8 cellular contexts compared by ENCODE assay signal in genomic region chr1:213050745-213051126, GRCh38. TPM values are rescaled to one million over a fixed set of nuclear protein-coding genes. Genes with fewer than 3 reads are reported as not detected.
A peak's percentile ranks its signal among the peaks of the same experiment; 100 is the strongest.
DNase-seq lines count a peak whose midpoint lies in the region; ATAC-seq, FAIRE-seq and TF ChIP-seq lines count a peak whose summit lies in the region.

No MANE protein-coding gene starts in this region.

- POLR2A ChIA-PET in activated naive CD8-positive, alpha-beta T cell treated with anti-CD3 and anti-CD28 coated beads, Interleukin-2, amount 10 ng/mL, durations not matched to agents 7 days and 5 days (lab: Charles Lee), result interaction anchor here (0.8 to 1.8 kb wide), 6 partner anchors 9 to 42 kb away, joined by 3 to 6 read pairs (median 6); no protein-coding TSS in a partner anchor

- H3K79me2 ChIP-seq in keratinocyte (ENCODE audit: control insufficient read depth, insufficient read depth, low read length), result peaks cover 21% of the 10 kb centered on the region

- H3K4me3 ChIP-seq in keratinocyte (ENCODE audit: control insufficient read depth in 2 of 3, extremely low read depth in 1 of 3, insufficient read depth in 2 of 3, low read depth in 1 of 3, low read length in 3 of 3), result peak overlapping the region; percentile 91 to 99 (median 96)

- H3K36me3 Mint-ChIP-seq in T-helper 1 cell treated with Interleukin-12 subunit alpha and Interleukin-12 subunit beta and Interleukin-4 antibody, amounts not matched to agents 30 μg/mL and 1 μg/mL, for 36 hours (ENCODE audit: low read depth), result peaks cover 19% of the 10 kb centered on the region
- peaks cover 16% of the 10 kb centered on the region for H3K36me3 Mint-ChIP-seq in activated naive CD8-positive, alpha-beta T cell treated with anti-CD3 and anti-CD28 coated beads, Interleukin-2, amount 10 ng/mL, durations not matched to agents 7 days and 5 days

- H4K20me1 ChIP-seq in keratinocyte (ENCODE audit: control insufficient read depth, extremely low read depth, insufficient read depth, low read length), result no peaks in the 10 kb centered on the region

- dilution Hi-C loops in keratinocyte (cut with MboI; ENCODE audit: extremely low pct_ligation_motif_present, low sequenced_read_pairs), result no loop called here

- peak overlapping the region; percentile 99 for H2AFZ ChIP-seq in keratinocyte (ENCODE audit: control insufficient read depth, low read length)

- TF ChIP-seq CTCF in keratinocyte (optimal IDR thresholded peaks at IDR 0.05 in 1 of 3, IDR thresholded peaks at IDR 0.05 in 1 of 3, conservative IDR thresholded peaks at IDR 0.05 in 1 of 3; ENCODE audit: extremely low read depth in 1 of 3, insufficient read depth in 2 of 3, low read length in 3 of 3), result no peak

- H3K9me1 ChIP-seq in keratinocyte (ENCODE audit: control insufficient read depth, extremely low read depth, insufficient read depth, low read length), result no peaks in the 10 kb centered on the region

- H3K27me3 Mint-ChIP-seq in T-helper 1 cell treated with Interleukin-12 subunit alpha and Interleukin-12 subunit beta and Interleukin-4 antibody, amounts not matched to agents 30 μg/mL and 1 μg/mL, for 36 hours (ENCODE audit: low read depth), result peaks cover 16% of the 10 kb centered on the region
- H3K27me3 Mint-ChIP-seq in activated naive CD8-positive, alpha-beta T cell treated with anti-CD3 and anti-CD28 coated beads, Interleukin-2, amount 10 ng/mL, durations not matched to agents 7 days and 5 days, result peaks cover 11% of the 10 kb centered on the region

- ATAC-seq in HG03103 (IDR thresholded peaks at IDR 0.05; ENCODE audit: low read depth, unreplicated experiment), result peak; percentile 17
- peak; percentile 30 for ATAC-seq in activated naive CD8-positive, alpha-beta T cell treated with anti-CD3 and anti-CD28 coated beads, Interleukin-2, amount 10 ng/mL, durations not matched to agents 7 days and 5 days (ENCODE audit: low read depth)

- intact Hi-C loops in head of caudate nucleus (cut with DNase I), result loop anchor here (2.0 kb wide), 1 partner anchor 36 kb away; the partner anchor contains the start of gene ANGEL2

- H3K27ac Mint-ChIP-seq in T-helper 1 cell treated with Interleukin-12 subunit alpha and Interleukin-12 subunit beta and Interleukin-4 antibody, amounts not matched to agents 30 μg/mL and 1 μg/mL, for 36 hours, result peak overlapping the region; percentile 88
- peak overlapping the region; percentile 92 for H3K27ac Mint-ChIP-seq in activated naive CD8-positive, alpha-beta T cell treated with anti-CD3 and anti-CD28 coated beads, Interleukin-2, amount 10 ng/mL, durations not matched to agents 7 days and 5 days

- H3K27me3 ChIP-seq in keratinocyte (ENCODE audit: control insufficient read depth, extremely low read depth, insufficient read depth, low read length), result no peaks in the 10 kb centered on the region

- peak overlapping the region; percentile 80 for H3K9ac ChIP-seq in keratinocyte (ENCODE audit: control insufficient read depth, extremely low read depth, insufficient read depth, low read length)

- peak overlapping the region; percentile 99 for H3K4me3 Mint-ChIP-seq in T-helper 1 cell treated with Interleukin-12 subunit alpha and Interleukin-12 subunit beta and Interleukin-4 antibody, amounts not matched to agents 30 μg/mL and 1 μg/mL, for 36 hours
- H3K4me3 Mint-ChIP-seq in activated naive CD8-positive, alpha-beta T cell treated with anti-CD3 and anti-CD28 coated beads, Interleukin-2, amount 10 ng/mL, durations not matched to agents 7 days and 5 days, result peak overlapping the region; percentile 95

- no peak for DNase-seq in T-helper 1 cell
- DNase-seq in activated naive CD8-positive, alpha-beta T cell treated with anti-CD3 and anti-CD28 coated beads, Interleukin-2, amount 10 ng/mL, durations not matched to agents 7 days and 5 days, result no peak
- no peak for DNase-seq in keratinocyte (ENCODE audit: low read depth, low spot score)
- DNase-seq in head of caudate nucleus, result no peak
- DNase-seq in Kasumi-1 (lab: John Stamatoyannopoulos, UW), result no peak

- H3K4me1 ChIP-seq in keratinocyte (ENCODE audit: control insufficient read depth, extremely low read depth, insufficient read depth, low read length), result peaks cover 23% of the 10 kb centered on the region

- H3K4me1 Mint-ChIP-seq in T-helper 1 cell treated with Interleukin-12 subunit alpha and Interleukin-12 subunit beta and Interleukin-4 antibody, amounts not matched to agents 30 μg/mL and 1 μg/mL, for 36 hours (ENCODE audit: low read depth), result peaks cover 28% of the 10 kb centered on the region
- H3K4me1 Mint-ChIP-seq in activated naive CD8-positive, alpha-beta T cell treated with anti-CD3 and anti-CD28 coated beads, Interleukin-2, amount 10 ng/mL, durations not matched to agents 7 days and 5 days, result peaks cover 24% of the 10 kb centered on the region

- no peak for FAIRE-seq in keratinocyte (lab: Jason Lieb, UNC)

- peak overlapping the region; percentile 78 for H3K27ac ChIP-seq in keratinocyte (ENCODE audit: control insufficient read depth, insufficient read depth, low read length)
- H3K27ac ChIP-seq in temporal lobe (ENCODE audit: low read depth, low read length), result peak overlapping the region; percentile 76

- H3K4me2 ChIP-seq in keratinocyte (ENCODE audit: control insufficient read depth, extremely low read depth, insufficient read depth, low read depth, low read length), result peak overlapping the region; percentile 91

- H3K36me3 ChIP-seq in keratinocyte (ENCODE audit: control insufficient read depth in 2 of 2, extremely low read depth in 1 of 2, insufficient read depth in 2 of 2, low read length in 2 of 2), result no peaks in the 10 kb centered on the region

- no peaks in the 10 kb centered on the region for H3K9me3 ChIP-seq in keratinocyte (ENCODE audit: control insufficient read depth, low read depth, low read length)

- peaks cover 22% of the 10 kb centered on the region for H3K9me3 Mint-ChIP-seq in T-helper 1 cell treated with Interleukin-12 subunit alpha and Interleukin-12 subunit beta and Interleukin-4 antibody, amounts not matched to agents 30 μg/mL and 1 μg/mL, for 36 hours
- H3K9me3 Mint-ChIP-seq in activated naive CD8-positive, alpha-beta T cell treated with anti-CD3 and anti-CD28 coated beads, Interleukin-2, amount 10 ng/mL, durations not matched to agents 7 days and 5 days, result peaks cover 4% of the 10 kb centered on the region

RNA-seq across cellular contexts. Expression of gene RPS6KC1, which starts 0.3 kb away (rescaled TPM):
- 10 to 100 TPM; 13.4 to 13.8 TPM for total RNA-seq in activated naive CD8-positive, alpha-beta T cell treated with anti-CD3 and anti-CD28 coated beads, Interleukin-2, amount 10 ng/mL, durations not matched to agents 7 days and 5 days
- polyA plus RNA-seq in keratinocyte, result 8.0 to 13.0 TPM (median 11.2 TPM) in 3 replicates
- 8.2 TPM for polyA plus RNA-seq in keratinocyte (2011; ENCODE audit: low read depth)
- polyA plus RNA-seq in keratinocyte (2011; cell fraction: cytosol; rRNA removed), result 6.1 and 10.9 TPM in 2 replicates
- polyA plus RNA-seq in keratinocyte (2011; cell fraction: nucleus; rRNA removed), result 12.8 and 18.6 TPM in 2 replicates
- 7.2 and 8.5 TPM in 2 replicates for polyA plus RNA-seq in keratinocyte (2012; ENCODE audit: low replicate concordance)
- polyA minus RNA-seq in keratinocyte, result 3.0 to 22.0 TPM (median 13.2 TPM) in 3 replicates
- polyA minus RNA-seq in keratinocyte (2011; cell fraction: cytosol; rRNA and poly(A)+ RNA removed), result 8.1 TPM
- 22.7 and 38.5 TPM in 2 replicates for polyA minus RNA-seq in keratinocyte (2011; cell fraction: nucleus; rRNA and poly(A)+ RNA removed)
- 56.1 TPM for total RNA-seq in temporal lobe

RNA-seq across cellular contexts. Expression of gene ANGEL2, which starts 35.1 kb away (rescaled TPM):
- total RNA-seq in activated naive CD8-positive, alpha-beta T cell treated with anti-CD3 and anti-CD28 coated beads, Interleukin-2, amount 10 ng/mL, durations not matched to agents 7 days and 5 days, result 10 to 100 TPM; 59.9 to 63.8 TPM
- 17.2 to 25.6 TPM (median 18.4 TPM) in 3 replicates for polyA plus RNA-seq in keratinocyte
- polyA plus RNA-seq in keratinocyte (2011; ENCODE audit: low read depth), result 8.2 TPM
- 8.3 and 14.4 TPM in 2 replicates for polyA plus RNA-seq in keratinocyte (2011; cell fraction: cytosol; rRNA removed)
- polyA plus RNA-seq in keratinocyte (2011; cell fraction: nucleus; rRNA removed), result 32.5 and 36.7 TPM in 2 replicates
- 10.9 and 16.4 TPM in 2 replicates for polyA plus RNA-seq in keratinocyte (2012; ENCODE audit: low replicate concordance)
- polyA minus RNA-seq in keratinocyte, result 8.5 to 36.7 TPM (median 24.7 TPM) in 3 replicates
- 19.0 TPM for polyA minus RNA-seq in keratinocyte (2011; cell fraction: cytosol; rRNA and poly(A)+ RNA removed)
- polyA minus RNA-seq in keratinocyte (2011; cell fraction: nucleus; rRNA and poly(A)+ RNA removed), result 22.8 and 41.0 TPM in 2 replicates
- total RNA-seq in temporal lobe, result 47.9 TPM
